8 cellular contexts compared by ENCODE assay signal in genomic region chr9:4640027-4640426, GRCh38. TPM values are rescaled to one million over a fixed set of nuclear protein-coding genes. Genes with fewer than 3 reads are reported as not detected.
DNase-seq lines count a peak whose midpoint lies in the region; ATAC-seq, FAIRE-seq and TF ChIP-seq lines count a peak whose summit lies in the region.

No MANE protein-coding gene starts in this region.

- no peak overlapping the region for H3K4me3 ChIP-seq in RWPE2 (ENCODE audit: severe bottlenecking)
- H3K4me3 ChIP-seq in osteoblast (ENCODE audit: insufficient read depth, low read length): no peak overlapping the region

- H3K4me1 ChIP-seq in RWPE2 (ENCODE audit: insufficient read depth, poor library complexity, severe bottlenecking) (no peaks in the 10 kb centered on the region), osteoblast (ENCODE audit: insufficient read depth, low read length) (no peaks in the 10 kb centered on the region)

- no peak overlapping the region for H2AFZ ChIP-seq in osteoblast (ENCODE audit: low read length)

- H3K9me3 ChIP-seq in RWPE2 (ENCODE audit: severe bottlenecking) (no peaks in the 10 kb centered on the region), osteoblast (ENCODE audit: low read depth, low read length) (no peaks in the 10 kb centered on the region)

- H3K36me3 ChIP-seq in RWPE2 (ENCODE audit: low read depth) (no peaks in the 10 kb centered on the region), osteoblast (ENCODE audit: insufficient read depth, low read length) (no peaks in the 10 kb centered on the region)

- H3K79me2 ChIP-seq in osteoblast (ENCODE audit: insufficient read depth, low read length): no peaks in the 10 kb centered on the region

- H3K27ac ChIP-seq in RWPE2 (ENCODE audit: poor library complexity, severe bottlenecking) (no peak overlapping the region), osteoblast (ENCODE audit: low read depth, low read length) (no peak overlapping the region)

- no peak overlapping the region for H3K4me2 ChIP-seq in osteoblast (ENCODE audit: insufficient read depth, low read length)

- peak; percentile 60 for FAIRE-seq in GM18507 (lab: Jason Lieb, UNC)

- DNase-seq in AML-193 (lab: John Stamatoyannopoulos, UW) (peak; percentile 16 to 33), GM18507 (ENCODE audit: extremely low spot score, insufficient read length, low read depth) (no peak), RWPE2 (ENCODE audit: low spot score) (no peak), osteoblast (ENCODE audit: insufficient read length, low spot score, missing footprints) (peak; percentile 38), occipital lobe (lab: John Stamatoyannopoulos, UW) (no peak)
- DNase-seq in central memory CD4-positive, alpha-beta T cell: peak; percentile 42

- H3K27me3 ChIP-seq in RWPE2 (ENCODE audit: insufficient read depth, poor library complexity, severe bottlenecking) (no peaks in the 10 kb centered on the region), osteoblast (ENCODE audit: insufficient read depth, low read length) (no peaks in the 10 kb centered on the region)

- ATAC-seq in RWPE2 (ENCODE audit: low read depth): 0 out of 3 replicates have a peak, but pooled peaks have one; percentile 27
- no peak for ATAC-seq in GM18907 (IDR thresholded peaks at IDR 0.05; ENCODE audit: unreplicated experiment)
- no peak for ATAC-seq in GM19467 (IDR thresholded peaks at IDR 0.05; ENCODE audit: unreplicated experiment)

- TF ChIP-seq CTCF in RWPE2 (IDR thresholded peaks at IDR 0.05; ENCODE audit: poor library complexity, severe bottlenecking): peak; percentile 66
- peak; percentile 59 for TF ChIP-seq CTCF in osteoblast (IDR thresholded peaks at IDR 0.05; ENCODE audit: extremely low read depth, low read depth, low read length)

- H4K20me1 ChIP-seq in osteoblast (ENCODE audit: insufficient read depth, low read length): no peaks in the 10 kb centered on the region

RNA-seq across cellular contexts. Expression of gene PLPP6, which starts 22.1 kb away (rescaled TPM):
- total RNA-seq in osteoblast (7.2 and 8.3 TPM in 2 replicates), occipital lobe (18.2 TPM)

RNA-seq across cellular contexts. Expression of gene SPATA6L, which starts 26.3 kb away (rescaled TPM):
- total RNA-seq in osteoblast: 0.72 and 1.2 TPM in 2 replicates
- 10.9 TPM for total RNA-seq in occipital lobe

RNA-seq across cellular contexts. Expression of gene CDC37L1, which starts 39.3 kb away (rescaled TPM):
- total RNA-seq in osteoblast (29.3 and 35.1 TPM in 2 replicates), occipital lobe (45.1 TPM)

Comparison
In these comparisons a context has a peak if more than half of its experiments do, and no peak if none do; other contexts are left out.
1. DNase-seq: peak in AML-193 (2 of 2), central memory CD4-positive, alpha-beta T cell (single experiment) and osteoblast (single experiment); none in GM18507 (single experiment), RWPE2 (single experiment) and occipital lobe (single experiment).